In genomic region chr13:42532561-42533335, GRCh38 we compare ENCODE assay signal across 17 cellular contexts. TPM values are rescaled to one million over a fixed set of nuclear protein-coding genes. Genes with fewer than 3 reads are reported as not detected.
DNase-seq lines count a peak whose midpoint lies in the region; ATAC-seq and TF ChIP-seq lines count a peak whose summit lies in the region.
"Had no signal": no experiment of that assay in that cellular context is flagged by ENCODE, and none has a peak within 500 bp of the region (broad histone marks: within the 10 kb centered on the region; RNA-seq: fewer than 3 reads in every experiment).

No MANE protein-coding gene starts in this region.

- H3K36me3 Mint-ChIP-seq in activated naive CD8-positive, alpha-beta T cell treated with anti-CD3 and anti-CD28 coated beads for 36 hours, result no peaks in the 10 kb centered on the region

- H3K27me3 Mint-ChIP-seq in activated naive CD8-positive, alpha-beta T cell treated with anti-CD3 and anti-CD28 coated beads for 36 hours, result no peaks in the 10 kb centered on the region
- H3K27me3 Mint-ChIP-seq: activated T-helper 17 cell treated with anti-CD3 and anti-CD28 coated beads, Interleukin-2, amount 50 U/mL, for 72 hours had no signal

- peaks cover 5% of the 10 kb centered on the region for H3K4me1 Mint-ChIP-seq in activated naive CD8-positive, alpha-beta T cell treated with anti-CD3 and anti-CD28 coated beads for 36 hours

- DNase-seq in GM12864 (ENCODE audit: low read depth), result peak; percentile 46
- peak; percentile 20 for DNase-seq in fibroblast of the aortic adventitia (ENCODE audit: low read depth)
- no peak for DNase-seq in NCI-H128 (lab: John Stamatoyannopoulos, UW; ENCODE audit: unreplicated experiment)
- no peak for DNase-seq in activated CD4-positive, alpha-beta T cell treated with anti-CD3 and anti-CD28 coated beads, Interleukin-2, amount 50 U/mL, for 48 hours
- DNase-seq in activated naive CD8-positive, alpha-beta T cell treated with anti-CD3 and anti-CD28 coated beads for 36 hours, result no peak
- no peak for DNase-seq in ureter (ENCODE audit: low spot score)
- DNase-seq: activated CD8-positive, alpha-beta T cell treated with anti-CD3 and anti-CD28 coated beads, Interleukin-2, amount 10 ng/mL, durations not matched to agents 7 days and 5 days; DMS153; heart left ventricle; NCI-H2029 treated with DMSO at 0.1 percent for 48 hours; NCI-H748 treated with DMSO at 0.1 percent for 48 hours; SJCRH30; transverse colon had no signal

- H3K27ac Mint-ChIP-seq in activated naive CD8-positive, alpha-beta T cell treated with anti-CD3 and anti-CD28 coated beads for 36 hours, result no peak overlapping the region
- H3K27ac Mint-ChIP-seq: activated CD8-positive, alpha-beta T cell treated with anti-CD3 and anti-CD28 coated beads, Interleukin-2, amount 10 ng/mL, durations not matched to agents 7 days and 5 days; activated T-helper 17 cell treated with anti-CD3 and anti-CD28 coated beads, Interleukin-2, amount 50 U/mL, for 72 hours had no signal

- H3K4me3 Mint-ChIP-seq in activated naive CD8-positive, alpha-beta T cell treated with anti-CD3 and anti-CD28 coated beads for 36 hours, result no peak overlapping the region
- H3K4me3 Mint-ChIP-seq: activated CD8-positive, alpha-beta T cell treated with anti-CD3 and anti-CD28 coated beads, Interleukin-2, amount 10 ng/mL, durations not matched to agents 7 days and 5 days; activated T-helper 17 cell treated with anti-CD3 and anti-CD28 coated beads, Interleukin-2, amount 50 U/mL, for 72 hours had no signal

- ATAC-seq in GM21576 (IDR thresholded peaks at IDR 0.05; ENCODE audit: unreplicated experiment) (peak; percentile 75), HG03432 (IDR thresholded peaks at IDR 0.05; ENCODE audit: unreplicated experiment) (peak; percentile 46)
- ATAC-seq: activated CD8-positive, alpha-beta T cell treated with anti-CD3 and anti-CD28 coated beads, Interleukin-2, amount 10 ng/mL, durations not matched to agents 7 days and 5 days; activated T-helper 17 cell treated with anti-CD3 and anti-CD28 coated beads, Interleukin-2, amount 50 U/mL, for 72 hours; heart left ventricle had no signal

- TF ChIP-seq CTCF in GM12864 (IDR thresholded peaks at IDR 0.05; ENCODE audit: low read depth, low read length, missing control alignments), result no peak
- TF ChIP-seq CTCF in fibroblast of the aortic adventitia (IDR thresholded peaks at IDR 0.05; ENCODE audit: insufficient read depth, low read length), result no peak

- no peaks in the 10 kb centered on the region for H3K9me3 Mint-ChIP-seq in activated naive CD8-positive, alpha-beta T cell treated with anti-CD3 and anti-CD28 coated beads for 36 hours
- H3K9me3 Mint-ChIP-seq: activated T-helper 17 cell treated with anti-CD3 and anti-CD28 coated beads, Interleukin-2, amount 50 U/mL, for 72 hours had no signal

- H3K4me3 ChIP-seq in GM12864 (ENCODE audit: low read depth, low read length) (no peak overlapping the region), fibroblast of the aortic adventitia (ENCODE audit: low read depth, low read length) (no peak overlapping the region)
- H3K4me3 ChIP-seq: heart left ventricle, prostate gland, SJCRH30, transverse colon had no signal

RNA-seq across cellular contexts. Expression of gene TNFSF11, which starts 41.2 kb away (rescaled TPM):
- total RNA-seq in fibroblast of the aortic adventitia (ENCODE audit: low replicate concordance) (0.33 and 5.2 TPM in 2 replicates), ureter (not detected)
- total RNA-seq in activated naive CD8-positive, alpha-beta T cell treated with anti-CD3 and anti-CD28 coated beads for 36 hours, result 1 to 10 TPM; 6.4 to 7.5 TPM
- total RNA-seq: heart left ventricle, SJCRH30 had no signal

Comparison
In these comparisons a context has a peak if more than half of its experiments do, and no peak if none do; other contexts are left out.
1. DNase-seq: peak in GM12864 (single experiment) and fibroblast of the aortic adventitia (single experiment); none in NCI-H128 (single experiment), activated CD4-positive, alpha-beta T cell treated with anti-CD3 and anti-CD28 coated beads, Interleukin-2, amount 50 U/mL, for 48 hours (0 of 2), activated naive CD8-positive, alpha-beta T cell treated with anti-CD3 and anti-CD28 coated beads for 36 hours (single experiment) and ureter (single experiment).